25 cellular contexts compared by ENCODE assay signal in genomic region chr1:26038477-26038876, GRCh38. TPM values are rescaled to one million over a fixed set of nuclear protein-coding genes. Genes with fewer than 3 reads are reported as not detected.
"Had no signal": no experiment of that assay in that cellular context is flagged by ENCODE, and none has a peak within 500 bp of the region (broad histone marks: within the 10 kb centered on the region; RNA-seq: fewer than 3 reads in every experiment).

No MANE protein-coding gene starts in this region.

- H3K36me3 Mint-ChIP-seq: activated naive CD4-positive, alpha-beta T cell treated with anti-CD3 and anti-CD28 coated beads, Interleukin-2, amount 10 ng/mL, durations not matched to agents 7 days and 5 days; stimulated activated memory B cell treated with anti-CD40 and anti-IgM and Interleukin-4, amounts not matched to agents 10 μg/mL and 1 μg/mL and 100 μg/mL, for 72 hours had no signal

- H3K36me3 ChIP-seq: esophagus muscularis mucosa, prostate gland, right lobe of liver, upper lobe of right lung had no signal

- FAIRE-seq: endothelial cell of umbilical vein, islet of Langerhans had no signal

- H3K27ac Mint-ChIP-seq: activated CD4-positive, alpha-beta T cell treated with anti-CD3 and anti-CD28 coated beads, Interleukin-2, amount 10 ng/mL, durations not matched to agents 7 days and 5 days; activated CD8-positive, alpha-beta T cell treated with anti-CD3 and anti-CD28 coated beads, Interleukin-2, amount 10 ng/mL, durations not matched to agents 7 days and 5 days; activated naive CD4-positive, alpha-beta T cell treated with anti-CD3 and anti-CD28 coated beads, Interleukin-2, amount 10 ng/mL, durations not matched to agents 7 days and 5 days; activated naive CD8-positive, alpha-beta T cell treated with anti-CD3 and anti-CD28 coated beads, Interleukin-2, amount 50 U/mL, for 24 hours; activated T-cell treated with anti-CD3 and anti-CD28 coated beads, Interleukin-2, amount 50 U/mL, for 24 hours; dendritic cell treated with granulocyte-macrophage colony-stimulating factor and Interleukin-4, amounts not matched to agents 40 ng/mL and 50 ng/mL, for 4 days; nephron progenitor cell; stimulated activated memory B cell treated with anti-CD40 and anti-IgM and Interleukin-4, amounts not matched to agents 10 μg/mL and 1 μg/mL and 100 μg/mL, for 72 hours had no signal

- H3K9me3 ChIP-seq: esophagus muscularis mucosa, prostate gland, right lobe of liver, testis, upper lobe of right lung had no signal

- H3K4me3 Mint-ChIP-seq: activated CD4-positive, alpha-beta T cell treated with anti-CD3 and anti-CD28 coated beads, Interleukin-2, amount 10 ng/mL, durations not matched to agents 7 days and 5 days; activated CD8-positive, alpha-beta T cell treated with anti-CD3 and anti-CD28 coated beads, Interleukin-2, amount 10 ng/mL, durations not matched to agents 7 days and 5 days; activated naive CD4-positive, alpha-beta T cell treated with anti-CD3 and anti-CD28 coated beads, Interleukin-2, amount 10 ng/mL, durations not matched to agents 7 days and 5 days; activated naive CD8-positive, alpha-beta T cell treated with anti-CD3 and anti-CD28 coated beads, Interleukin-2, amount 50 U/mL, for 24 hours; activated T-cell treated with anti-CD3 and anti-CD28 coated beads, Interleukin-2, amount 50 U/mL, for 24 hours; dendritic cell treated with granulocyte-macrophage colony-stimulating factor and Interleukin-4, amounts not matched to agents 40 ng/mL and 50 ng/mL, for 4 days; nephron progenitor cell; stimulated activated memory B cell treated with anti-CD40 and anti-IgM and Interleukin-4, amounts not matched to agents 10 μg/mL and 1 μg/mL and 100 μg/mL, for 72 hours had no signal

- H3K27ac ChIP-seq: esophagus muscularis mucosa, prostate gland, right lobe of liver, testis, upper lobe of right lung had no signal

- ATAC-seq: activated CD8-positive, alpha-beta T cell treated with anti-CD3 and anti-CD28 coated beads, Interleukin-2, amount 10 ng/mL, durations not matched to agents 7 days and 5 days; activated naive CD8-positive, alpha-beta T cell treated with anti-CD3 and anti-CD28 coated beads, Interleukin-2, amount 50 U/mL, for 24 hours; left colon; right lobe of liver; stimulated activated memory B cell treated with anti-CD40 and anti-IgM and Interleukin-4, amounts not matched to agents 10 μg/mL and 1 μg/mL and 100 μg/mL, for 72 hours; upper lobe of right lung had no signal

- DNase-seq: activated CD4-positive, alpha-beta T cell treated with anti-CD3 and anti-CD28 coated beads, Interleukin-2, amount 10 ng/mL, durations not matched to agents 7 days and 5 days; activated CD8-positive, alpha-beta T cell treated with anti-CD3 and anti-CD28 coated beads, Interleukin-2, amount 10 ng/mL, durations not matched to agents 7 days and 5 days; activated effector memory CD4-positive, alpha-beta T cell treated with Interleukin-2 at 50 U/mL for 16 hours; activated naive CD4-positive, alpha-beta T cell treated with anti-CD3 and anti-CD28 coated beads, Interleukin-2, amount 10 ng/mL, durations not matched to agents 7 days and 5 days; activated naive CD8-positive, alpha-beta T cell treated with anti-CD3 and anti-CD28 coated beads, Interleukin-2, amount 50 U/mL, for 24 hours; activated T-cell treated with anti-CD3 and anti-CD28 coated beads, Interleukin-2, amount 50 U/mL, for 24 hours; aorta; effector memory CD4-positive, alpha-beta T cell; hippocampal formation; left colon; midbrain; nephron progenitor cell; right lobe of liver; stimulated activated CD4-positive, alpha-beta T cell treated with anti-CD3 and anti-CD28 coated beads, Interleukin-4, amount 100 ng/mL, for 24 hours; testis; upper lobe of right lung had no signal

- H3K9me3 Mint-ChIP-seq: activated CD4-positive, alpha-beta T cell treated with anti-CD3 and anti-CD28 coated beads, Interleukin-2, amount 10 ng/mL, durations not matched to agents 7 days and 5 days; activated naive CD4-positive, alpha-beta T cell treated with anti-CD3 and anti-CD28 coated beads, Interleukin-2, amount 10 ng/mL, durations not matched to agents 7 days and 5 days; activated naive CD8-positive, alpha-beta T cell treated with anti-CD3 and anti-CD28 coated beads, Interleukin-2, amount 50 U/mL, for 24 hours; activated T-cell treated with anti-CD3 and anti-CD28 coated beads, Interleukin-2, amount 50 U/mL, for 24 hours; dendritic cell treated with granulocyte-macrophage colony-stimulating factor and Interleukin-4, amounts not matched to agents 40 ng/mL and 50 ng/mL, for 4 days; nephron progenitor cell; stimulated activated memory B cell treated with anti-CD40 and anti-IgM and Interleukin-4, amounts not matched to agents 10 μg/mL and 1 μg/mL and 100 μg/mL, for 72 hours had no signal

- H3K27me3 ChIP-seq: right lobe of liver, testis had no signal

- H3K4me3 ChIP-seq: esophagus muscularis mucosa, prostate gland, right lobe of liver, testis, upper lobe of right lung had no signal

- H3K4me1 ChIP-seq: right lobe of liver had no signal

RNA-seq across cellular contexts. Expression of gene SLC30A2, which starts 7.4 kb away (rescaled TPM):
- total RNA-seq: activated CD4-positive, alpha-beta T cell treated with anti-CD3 and anti-CD28 coated beads, Interleukin-2, amount 10 ng/mL, durations not matched to agents 7 days and 5 days; activated CD8-positive, alpha-beta T cell treated with anti-CD3 and anti-CD28 coated beads, Interleukin-2, amount 10 ng/mL, durations not matched to agents 7 days and 5 days; aorta; cerebellum; endothelial cell of umbilical vein; lung microvascular endothelial cell; T-helper 1 cell treated with Interleukin-12 subunit alpha and Interleukin-12 subunit beta and Interleukin-4 antibody, amounts not matched to agents 30 ng/mL and 1 ng/mL, for 36 hours; upper lobe of right lung had no signal
- polyA plus RNA-seq: endothelial cell of umbilical vein had no signal

RNA-seq across cellular contexts. Expression of gene EXTL1, which starts 16.9 kb away (rescaled TPM):
- total RNA-seq: activated CD4-positive, alpha-beta T cell treated with anti-CD3 and anti-CD28 coated beads, Interleukin-2, amount 10 ng/mL, durations not matched to agents 7 days and 5 days; activated CD8-positive, alpha-beta T cell treated with anti-CD3 and anti-CD28 coated beads, Interleukin-2, amount 10 ng/mL, durations not matched to agents 7 days and 5 days; endothelial cell of umbilical vein; T-helper 1 cell treated with Interleukin-12 subunit alpha and Interleukin-12 subunit beta and Interleukin-4 antibody, amounts not matched to agents 30 ng/mL and 1 ng/mL, for 36 hours had no signal
- polyA plus RNA-seq: endothelial cell of umbilical vein had no signal

RNA-seq across cellular contexts. Expression of gene TRIM63, which starts 29.0 kb away (rescaled TPM):
- total RNA-seq: cerebellum; endothelial cell of umbilical vein; lung microvascular endothelial cell; T-helper 1 cell treated with Interleukin-12 subunit alpha and Interleukin-12 subunit beta and Interleukin-4 antibody, amounts not matched to agents 30 ng/mL and 1 ng/mL, for 36 hours had no signal
- polyA plus RNA-seq: endothelial cell of umbilical vein had no signal
